In the genomic region with DNA sequence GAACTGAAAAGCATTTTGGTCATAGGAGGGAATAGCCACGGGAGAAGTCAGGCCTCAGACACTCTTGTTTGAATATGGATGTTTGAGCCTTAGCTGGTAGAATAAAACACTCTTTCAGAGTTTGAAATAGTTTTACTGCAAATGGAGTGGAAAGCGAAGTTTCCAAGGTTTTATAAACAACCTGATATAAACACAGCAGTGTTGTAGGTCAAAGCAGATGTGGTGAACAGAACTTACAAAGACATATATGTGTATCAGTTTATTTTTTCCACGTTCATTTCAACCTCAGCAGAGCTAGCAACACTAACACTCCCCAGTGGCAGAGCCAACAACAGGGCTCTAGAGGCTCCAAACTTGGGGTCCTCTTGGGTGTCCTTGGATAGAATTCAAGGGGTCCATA, we compare ENCODE assay signal across 19 cellular contexts.
A peak's percentile ranks its signal among the peaks of the same experiment; 100 is the strongest.
DNase-seq lines count a peak whose midpoint lies in the region; ATAC-seq and TF ChIP-seq lines count a peak whose summit lies in the region.
"Had no signal": no experiment of that assay in that cellular context is flagged by ENCODE, and none has a peak within 500 bp of the region (broad histone marks: within the 10 kb centered on the region; RNA-seq: fewer than 3 reads in every experiment).

No MANE protein-coding gene starts in this region.

- no peak for ATAC-seq in HG02852 (IDR thresholded peaks at IDR 0.05; ENCODE audit: unreplicated experiment)
- ATAC-seq in HG03097 (IDR thresholded peaks at IDR 0.05; ENCODE audit: low FRiP score, unreplicated experiment), result no peak
- ATAC-seq in GM18861 (IDR thresholded peaks at IDR 0.05; ENCODE audit: unreplicated experiment), result no peak
- ATAC-seq: activated CD4-positive, alpha-beta T cell treated with anti-CD3 and anti-CD28 coated beads for 36 hours; naive thymus-derived CD4-positive, alpha-beta T cell; PC-3 had no signal

- peaks cover 26% of the 10 kb centered on the region for H3F3A ChIP-seq in smooth muscle cell (ENCODE audit: low read depth)

- H3K4me3 ChIP-seq in ascending aorta (no peak overlapping the region), esophagus (ENCODE audit: low read depth in 1 of 2, low read length in 2 of 2) (no peak overlapping the region), mesodermal cell (ENCODE audit: extremely low read depth, insufficient read depth, low read length, poor library complexity, severe bottlenecking) (no peak overlapping the region), smooth muscle cell (no peak overlapping the region)
- H3K4me3 ChIP-seq: SK-N-MC had no signal

- H3K9ac ChIP-seq in smooth muscle cell (ENCODE audit: low read depth), result peak overlapping the region; percentile 46

- H3K9me3 ChIP-seq in ascending aorta, result no peaks in the 10 kb centered on the region
- no peaks in the 10 kb centered on the region for H3K9me3 ChIP-seq in esophagus (ENCODE audit: control insufficient read depth in 2 of 2, insufficient read depth in 1 of 2, low read depth in 1 of 2, low read length in 1 of 2)
- no peaks in the 10 kb centered on the region for H3K9me3 ChIP-seq in mesodermal cell (ENCODE audit: control insufficient read depth, low read length)
- no peaks in the 10 kb centered on the region for H3K9me3 ChIP-seq in smooth muscle cell (replicated peaks; ENCODE audit: low read depth)

- H3K36me3 ChIP-seq in ascending aorta (peaks cover 2 to 20% of the 10 kb centered on the region in 2 donors), esophagus (ENCODE audit: control insufficient read depth in 2 of 2, insufficient read depth in 2 of 2, low read length in 1 of 2) (peaks cover 0 to 11% of the 10 kb centered on the region in 2 donors), mesodermal cell (ENCODE audit: control insufficient read depth, insufficient read depth, low read length) (peaks cover 68% of the 10 kb centered on the region), smooth muscle cell (ENCODE audit: low read depth) (no peaks in the 10 kb centered on the region)

- no peaks in the 10 kb centered on the region for H3K79me2 ChIP-seq in smooth muscle cell (ENCODE audit: low read depth)

- H3K4me1 ChIP-seq in ascending aorta, result peaks cover 0 to 13% of the 10 kb centered on the region in 2 donors
- peaks cover 3% of the 10 kb centered on the region in 2 donors for H3K4me1 ChIP-seq in esophagus (ENCODE audit: control insufficient read depth in 2 of 2, insufficient read depth in 2 of 2, low read length in 1 of 2)
- peaks cover 11% of the 10 kb centered on the region for H3K4me1 ChIP-seq in mesodermal cell (ENCODE audit: control insufficient read depth, insufficient read depth, low read length, poor library complexity, severe bottlenecking)
- peaks cover 17% of the 10 kb centered on the region for H3K4me1 ChIP-seq in smooth muscle cell (ENCODE audit: low read depth)

- H3K27me3 ChIP-seq in ascending aorta (no peaks in the 10 kb centered on the region), esophagus (ENCODE audit: control insufficient read depth in 1 of 2, insufficient read depth in 2 of 2, low read length in 2 of 2) (no peaks in the 10 kb centered on the region), smooth muscle cell (ENCODE audit: low read depth) (no peaks in the 10 kb centered on the region)

- no peaks in the 10 kb centered on the region for H4K20me1 ChIP-seq in smooth muscle cell (ENCODE audit: low read depth)

- no peak overlapping the region for H3K4me2 ChIP-seq in smooth muscle cell

- no peak overlapping the region for H2AFZ ChIP-seq in smooth muscle cell (ENCODE audit: low read depth)

- peak overlapping the region; percentile 27 to 54 for H3K27ac ChIP-seq in ascending aorta
- H3K27ac ChIP-seq in esophagus (ENCODE audit: low read depth in 2 of 2, low read length in 1 of 2), result peak overlapping the region; percentile 45 to 52
- H3K27ac ChIP-seq in mesodermal cell (ENCODE audit: low read depth, low read length, severe bottlenecking), result peak overlapping the region; percentile 92
- H3K27ac ChIP-seq in smooth muscle cell (ENCODE audit: low read depth), result peak overlapping the region; percentile 84
- H3K27ac ChIP-seq: SK-N-MC had no signal

- intact Hi-C loops in ascending aorta (cut with DNase I), result loop anchor here (5.0 kb wide), 1 partner anchor 35 kb away; no protein-coding TSS in a partner anchor

- TF ChIP-seq CTCF in ascending aorta (IDR thresholded peaks at IDR 0.05) (no peak), smooth muscle cell (IDR thresholded peaks at IDR 0.05; ENCODE audit: borderline replicate concordance, insufficient read depth, poor library complexity, severe bottlenecking) (no peak)

- 56 to 61% methylated on average over 3 of the region's 3 CpGs for WGBS in esophagus, 2 donors
- WGBS in mesodermal cell (ENCODE audit: insufficient coverage in 2 of 2), 2 experiments, result 67% methylated on average over 1 of the region's 3 CpGs
- WGBS in smooth muscle cell (ENCODE audit: low lambda C conversion rate), result 70% methylated on average over 3 of the region's 3 CpGs

- DNase-seq in ascending aorta (ENCODE audit: low spot score in 2 of 2), result no peak
- DNase-seq in smooth muscle cell (lab: John Stamatoyannopoulos, UW; ENCODE audit: unreplicated experiment), result no peak
- DNase-seq in kidney glomerular epithelial cell (lab: John Stamatoyannopoulos, UW), result no peak
- DNase-seq: activated CD4-positive, alpha-beta T cell treated with anti-CD3 and anti-CD28 coated beads for 36 hours; activated naive CD4-positive, alpha-beta T cell treated with Interleukin-2 at 50 U/mL for 16 hours; aorta; CD8-positive, alpha-beta memory T cell; HCEC 1CT; naive thymus-derived CD4-positive, alpha-beta T cell; NCI-H1436; NCI-H774; PC-3; T1000 had no signal

Comparison
In these comparisons a context has a peak if more than half of its experiments do, and no peak if none do; other contexts are left out.
1. H3K27ac ChIP-seq: peak in every context shown above with its lines; median percentile 92 in mesodermal cell; 84 in smooth muscle cell; 48 in esophagus; 40 in ascending aorta.